In the genomic region with DNA sequence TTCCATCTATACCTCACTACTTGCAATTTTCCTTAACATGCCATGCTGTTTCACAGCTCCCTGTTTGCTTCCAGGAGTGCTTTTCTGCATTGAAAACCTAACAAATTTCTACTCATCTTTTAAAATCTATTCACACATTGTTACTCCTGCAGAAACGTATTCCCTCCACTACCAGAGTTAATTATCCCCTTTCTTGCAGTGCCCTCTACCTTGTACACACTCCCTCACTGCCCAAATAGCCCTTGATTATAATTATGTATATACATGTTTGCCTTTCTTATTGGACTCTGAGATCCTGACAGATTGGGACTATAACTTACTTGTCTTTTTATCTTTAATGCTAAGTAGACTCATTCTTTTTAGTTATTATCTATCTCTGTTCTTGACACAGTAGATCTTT, we compare ENCODE assay signal across 27 cellular contexts.
"Had no signal": no experiment of that assay in that cellular context is flagged by ENCODE, and none has a peak within 500 bp of the region (broad histone marks: within the 10 kb centered on the region; RNA-seq: fewer than 3 reads in every experiment).

No MANE protein-coding gene starts in this region.

- ATAC-seq: left lobe of liver; natural killer cell; psoas muscle; sciatic nerve; stimulated activated naive B cell treated with anti-CD40 and anti-IgM and Interleukin-4, amounts not matched to agents 10 μg/mL and 1 μg/mL and 100 μg/mL, for 72 hours; stimulated activated naive CD8-positive, alpha-beta T cell treated with anti-CD3 and anti-CD28 coated beads, Interleukin-15, Interleukin-2, amounts not matched to agents 100 U/mL and 50 U/mL, for 24 hours had no signal

- DNase-seq: islet precursor cell; mesendoderm; naive B cell; natural killer cell; nephron progenitor cell; occipital lobe; psoas muscle; stimulated activated CD4-positive, alpha-beta T cell treated with anti-CD3 and anti-CD28 coated beads, Interleukin-12 subunit alpha, Interleukin-12 subunit beta, amount 100 ng/mL, for 4 hours; stimulated activated CD4-positive, alpha-beta T cell treated with anti-CD3 and anti-CD28 coated beads, Interleukin-15, amount 100 ng/mL, for 24 hours; stimulated activated CD4-positive, alpha-beta T cell treated with anti-CD3 and anti-CD28 coated beads, Interleukin-2, amount 100 ng/mL, for 24 hours; stimulated activated CD4-positive, alpha-beta T cell treated with anti-CD3 and anti-CD28 coated beads, Interleukin-4, amount 100 ng/mL, for 1 hour; stimulated activated naive B cell treated with anti-CD40 and anti-IgM and Interleukin-4, amounts not matched to agents 10 μg/mL and 1 μg/mL and 100 μg/mL, for 72 hours; stimulated activated naive CD8-positive, alpha-beta T cell treated with anti-CD3 and anti-CD28 coated beads, Interleukin-15, Interleukin-2, amounts not matched to agents 100 U/mL and 50 U/mL, for 24 hours; stomach; testis; thyroid gland; transverse colon; upper lobe of left lung had no signal

- H3K27me3 ChIP-seq: hepatocyte, neural progenitor cell, neutrophil, stomach, testis, thyroid gland, transverse colon, upper lobe of left lung, vagina had no signal

- H3K4me1 ChIP-seq: neural progenitor cell, parathyroid adenoma, psoas muscle, stomach, testis, thyroid gland, transverse colon, upper lobe of left lung, vagina had no signal

- H3K27ac ChIP-seq: hepatocyte, neural progenitor cell, neutrophil, parathyroid adenoma, psoas muscle, skin epidermis, stomach, testis, thyroid gland, transverse colon, upper lobe of left lung, vagina had no signal

- H3K4me3 ChIP-seq: hepatocyte, lung, neural progenitor cell, psoas muscle, skin epidermis, stomach, testis, thyroid gland, transverse colon, upper lobe of left lung, vagina had no signal

- H3K9me3 ChIP-seq: neutrophil, psoas muscle, stomach, testis, thyroid gland, transverse colon, upper lobe of left lung, vagina had no signal

- H3K36me3 ChIP-seq: neural progenitor cell, neutrophil, stomach, thyroid gland, transverse colon, upper lobe of left lung, vagina had no signal
